Comparison of ENCODE assay signal across 10 cellular contexts in genomic region chr6:31557443-31558317, GRCh38. TPM values are rescaled to one million over a fixed set of nuclear protein-coding genes. Genes with fewer than 3 reads are reported as not detected.
A peak's percentile ranks its signal among the peaks of the same experiment; 100 is the strongest.
DNase-seq lines count a peak whose midpoint lies in the region; ATAC-seq and TF ChIP-seq lines count a peak whose summit lies in the region.
"Had no signal": no experiment of that assay in that cellular context is flagged by ENCODE, and none has a peak within 500 bp of the region (broad histone marks: within the 10 kb centered on the region; RNA-seq: fewer than 3 reads in every experiment).

No MANE protein-coding gene starts in this region.

- H3K4me3 Mint-ChIP-seq in activated T-cell treated with anti-CD3 and anti-CD28 coated beads, Interleukin-2, amount 50 U/mL, for 72 hours, result peak overlapping the region; percentile 77 to 86
- peak overlapping the region; percentile 86 to 95 for H3K4me3 Mint-ChIP-seq in effector memory CD8-positive, alpha-beta T cell
- peak overlapping the region; percentile 79 for H3K4me3 Mint-ChIP-seq in stimulated activated effector memory CD8-positive, alpha-beta T cell treated with anti-CD3 and anti-CD28 coated beads, Interleukin-12 subunit alpha, Interleukin-12 subunit beta, amount 100 ng/mL, for 72 hours

- TF ChIP-seq CTCF in Peyer's patch (IDR thresholded peaks at IDR 0.05), result no peak

- intact Hi-C loops in head of caudate nucleus (cut with DNase I), result no loop called here

- peak overlapping the region in 3 of 4 donors; percentile 29 to 77 (median 60) for H3K27ac ChIP-seq in Peyer's patch

- H3K36me3 ChIP-seq in Peyer's patch, result peaks cover 0 to 47% (median 0%) of the 10 kb centered on the region in 3 donors

- peaks cover 4 to 9% of the 10 kb centered on the region in 2 donors for H3K36me3 Mint-ChIP-seq in activated T-cell treated with anti-CD3 and anti-CD28 coated beads, Interleukin-2, amount 50 U/mL, for 72 hours (ENCODE audit: insufficient read depth in 2 of 2)
- peaks cover 35% of the 10 kb centered on the region for H3K36me3 Mint-ChIP-seq in effector memory CD8-positive, alpha-beta T cell (ENCODE audit: insufficient read depth)
- peaks cover 62% of the 10 kb centered on the region for H3K36me3 Mint-ChIP-seq in stimulated activated effector memory CD8-positive, alpha-beta T cell treated with anti-CD3 and anti-CD28 coated beads, Interleukin-12 subunit alpha, Interleukin-12 subunit beta, amount 100 ng/mL, for 72 hours

- DNase-seq in activated T-cell treated with anti-CD3 and anti-CD28 coated beads, Interleukin-2, amount 50 U/mL, for 72 hours, result no peak
- DNase-seq in activated T-cell treated with anti-CD3 and anti-CD28 coated beads, Interleukin-2, amount 50 U/mL, for 48 hours, result no peak
- DNase-seq in Peyer's patch (peak in 1 of 3 donors; percentile 40), EL (no peak), head of caudate nucleus (no peak)
- DNase-seq in effector memory CD8-positive, alpha-beta T cell, result no peak
- DNase-seq in stimulated activated effector memory CD8-positive, alpha-beta T cell treated with anti-CD3 and anti-CD28 coated beads, Interleukin-12 subunit alpha, Interleukin-12 subunit beta, amount 100 ng/mL, for 72 hours (ENCODE audit: low spot score in 2 of 2), result no peak
- DNase-seq: hippocampal formation, RPMI8226 had no signal

- no peaks in the 10 kb centered on the region for H3K27me3 ChIP-seq in Peyer's patch

- no peak overlapping the region for H3K27ac Mint-ChIP-seq in activated T-cell treated with anti-CD3 and anti-CD28 coated beads, Interleukin-2, amount 50 U/mL, for 72 hours
- H3K27ac Mint-ChIP-seq in effector memory CD8-positive, alpha-beta T cell, result peak overlapping the region; percentile 95 to 98
- H3K27ac Mint-ChIP-seq in stimulated activated effector memory CD8-positive, alpha-beta T cell treated with anti-CD3 and anti-CD28 coated beads, Interleukin-12 subunit alpha, Interleukin-12 subunit beta, amount 100 ng/mL, for 72 hours, result peak overlapping the region; percentile 96

- TF ChIP-seq POLR2A in Peyer's patch (IDR thresholded peaks at IDR 0.05), result no peak

- peaks cover 0 to 42% (median 33%) of the 10 kb centered on the region in 4 donors for H3K4me1 ChIP-seq in Peyer's patch

- H3K4me3 ChIP-seq in Peyer's patch, result peak overlapping the region in 2 of 4 donors; percentile 11 to 32

- peaks cover 78% of the 10 kb centered on the region for H3K4me1 Mint-ChIP-seq in activated T-cell treated with anti-CD3 and anti-CD28 coated beads, Interleukin-2, amount 50 U/mL, for 72 hours (ENCODE audit: low read depth)
- peaks cover 46 to 51% of the 10 kb centered on the region in 2 donors for H3K4me1 Mint-ChIP-seq in effector memory CD8-positive, alpha-beta T cell (ENCODE audit: low read depth in 2 of 2)
- peaks cover 60% of the 10 kb centered on the region for H3K4me1 Mint-ChIP-seq in stimulated activated effector memory CD8-positive, alpha-beta T cell treated with anti-CD3 and anti-CD28 coated beads, Interleukin-12 subunit alpha, Interleukin-12 subunit beta, amount 100 ng/mL, for 72 hours

- H3K9me3 ChIP-seq in Peyer's patch, result no peaks in the 10 kb centered on the region

- H3K9me3 Mint-ChIP-seq in activated T-cell treated with anti-CD3 and anti-CD28 coated beads, Interleukin-2, amount 50 U/mL, for 72 hours, result no peaks in the 10 kb centered on the region
- H3K9me3 Mint-ChIP-seq in effector memory CD8-positive, alpha-beta T cell, result no peaks in the 10 kb centered on the region
- H3K9me3 Mint-ChIP-seq in stimulated activated effector memory CD8-positive, alpha-beta T cell treated with anti-CD3 and anti-CD28 coated beads, Interleukin-12 subunit alpha, Interleukin-12 subunit beta, amount 100 ng/mL, for 72 hours, result no peaks in the 10 kb centered on the region

- H3K27me3 Mint-ChIP-seq in activated T-cell treated with anti-CD3 and anti-CD28 coated beads, Interleukin-2, amount 50 U/mL, for 72 hours (ENCODE audit: low read depth), result no peaks in the 10 kb centered on the region
- no peaks in the 10 kb centered on the region for H3K27me3 Mint-ChIP-seq in effector memory CD8-positive, alpha-beta T cell

- no peak for ATAC-seq in activated T-cell treated with anti-CD3 and anti-CD28 coated beads, Interleukin-2, amount 50 U/mL, for 72 hours (replicated peaks in 1 of 2)
- no peak for ATAC-seq in effector memory CD8-positive, alpha-beta T cell (replicated peaks)
- ATAC-seq in stimulated activated effector memory CD8-positive, alpha-beta T cell treated with anti-CD3 and anti-CD28 coated beads, Interleukin-12 subunit alpha, Interleukin-12 subunit beta, amount 100 ng/mL, for 72 hours, result no peak
- ATAC-seq in GM18861 (IDR thresholded peaks at IDR 0.05; ENCODE audit: unreplicated experiment), result no peak

RNA-seq across cellular contexts. Expression of gene NFKBIL1, which starts 10.3 kb away (rescaled TPM):
- total RNA-seq in activated T-cell treated with anti-CD3 and anti-CD28 coated beads, Interleukin-2, amount 50 U/mL, for 72 hours, result 10 to 100 TPM; 28.0 to 36.6 TPM
- 10 to 100 TPM; 20.0 to 34.5 (median 30.1) TPM for total RNA-seq in Peyer's patch

RNA-seq across cellular contexts. Expression of gene ATP6V1G2, which starts 11.3 kb away (rescaled TPM):
- total RNA-seq in activated T-cell treated with anti-CD3 and anti-CD28 coated beads, Interleukin-2, amount 50 U/mL, for 72 hours, result 1 to 10 TPM; 4.1 to 5.6 TPM
- total RNA-seq in Peyer's patch, result not detected

RNA-seq across cellular contexts. Expression of gene LTA, which starts 14.4 kb away (rescaled TPM):
- total RNA-seq in activated T-cell treated with anti-CD3 and anti-CD28 coated beads, Interleukin-2, amount 50 U/mL, for 72 hours, result 100 to 1,000 TPM in 1 of 2 donors, 10 to 100 TPM in 1; 77.2 to 110 TPM
- total RNA-seq in Peyer's patch, result not detected

RNA-seq across cellular contexts. Expression of gene DDX39B, which starts 15.9 kb away (rescaled TPM):
- 100 to 1,000 TPM; 567 to 644 TPM for total RNA-seq in activated T-cell treated with anti-CD3 and anti-CD28 coated beads, Interleukin-2, amount 50 U/mL, for 72 hours
- total RNA-seq in Peyer's patch, result 1,000 to 10,000 TPM in 1 of 4 donors, 100 to 1,000 TPM in 3; 161 to 1,087 (median 280) TPM

RNA-seq across cellular contexts. Expression of gene TNF, which starts 17.7 kb away (rescaled TPM):
- total RNA-seq in activated T-cell treated with anti-CD3 and anti-CD28 coated beads, Interleukin-2, amount 50 U/mL, for 72 hours, result 10 to 100 TPM; 30.7 to 57.8 TPM
- total RNA-seq in Peyer's patch, result 1 to 10 TPM in 1 of 4 donors, under 1 TPM in 1, not detected in 2; 0.67 to 3.4 TPM

Comparison
In these comparisons a context has a peak if more than half of its experiments do, and no peak if none do; other contexts are left out.
1. RNA of gene LTA, which starts 14.4 kb away (total RNA-seq): 77.2 to 110 TPM in activated T-cell treated with anti-CD3 and anti-CD28 coated beads, Interleukin-2, amount 50 U/mL, for 72 hours; not detected in Peyer's patch; every median in the first group is over 10 times any median in the second.
2. Peak in every context shown above with its lines, with median percentiles within 50 percentile points of each other: H3K4me3 Mint-ChIP-seq.